ENCODE assay signal across 8 cellular contexts in genomic region chr11:46277623-46278386, GRCh38. TPM values are rescaled to one million over a fixed set of nuclear protein-coding genes. Genes with fewer than 3 reads are reported as not detected.
DNase-seq lines count a peak whose midpoint lies in the region; ATAC-seq lines count a peak whose summit lies in the region.

Gene CREB3L1 (plus strand): TSS chr11:46277662. CDS start chr11:46278112, 450 bp downstream.

- no peak for ATAC-seq in stimulated activated naive B cell treated with anti-CD40 and anti-IgM and Interleukin-4, amounts not matched to agents 10 μg/mL and 1 μg/mL and 100 μg/mL, for 72 hours (replicated peaks)
- no peak for ATAC-seq in natural killer cell treated with Interleukin-12 subunit alpha and Interleukin-12 subunit beta and Interleukin-15 and Interleukin-18, amount 100 ng/mL, for 72 hours

- peak within 1 kb of the TSS; percentile 66 for H3K4me3 ChIP-seq in iPS-11a (ENCODE audit: low read depth, low read length)

- H3K4me1 Mint-ChIP-seq in stimulated activated naive B cell treated with anti-CD40 and anti-IgM and Interleukin-4, amounts not matched to agents 10 μg/mL and 1 μg/mL and 100 μg/mL, for 72 hours = peaks cover 5 to 9% of the 10 kb centered on the region in 2 donors
- peaks cover 0 to 7% of the 10 kb centered on the region in 2 donors for H3K4me1 Mint-ChIP-seq in natural killer cell treated with Interleukin-12 subunit alpha and Interleukin-12 subunit beta and Interleukin-15 and Interleukin-18, amount 100 ng/mL, for 72 hours (ENCODE audit: low read depth in 2 of 2)

- DNase-seq in NCI-H748 treated with DMSO at 0.1 percent for 48 hours (lab: John Stamatoyannopoulos, UW) (peak; percentile 55), NCI-H748 (lab: John Stamatoyannopoulos, UW; ENCODE audit: unreplicated experiment) (no peak), UCSD-AML1 (lab: John Stamatoyannopoulos, UW; ENCODE audit: unreplicated experiment) (peak; percentile 39), NCI-H1105 treated with DMSO at 0.1 percent for 48 hours (lab: John Stamatoyannopoulos, UW) (no peak)
- DNase-seq in stimulated activated naive B cell treated with anti-CD40 and anti-IgM and Interleukin-4, amounts not matched to agents 10 μg/mL and 1 μg/mL and 100 μg/mL, for 72 hours = no peak
- no peak for DNase-seq in natural killer cell treated with Interleukin-12 subunit alpha and Interleukin-12 subunit beta and Interleukin-15 and Interleukin-18, amount 100 ng/mL, for 72 hours (ENCODE audit: low spot score)
- no peak for DNase-seq in activated CD4-positive, alpha-beta T cell treated with anti-CD3 and anti-CD28 coated beads for 1 hour

- no peak within 1 kb of the TSS for H3K27ac Mint-ChIP-seq in stimulated activated naive B cell treated with anti-CD40 and anti-IgM and Interleukin-4, amounts not matched to agents 10 μg/mL and 1 μg/mL and 100 μg/mL, for 72 hours
- H3K27ac Mint-ChIP-seq in natural killer cell treated with Interleukin-12 subunit alpha and Interleukin-12 subunit beta and Interleukin-15 and Interleukin-18, amount 100 ng/mL, for 72 hours = no peak within 1 kb of the TSS

- H3K27me3 Mint-ChIP-seq in stimulated activated naive B cell treated with anti-CD40 and anti-IgM and Interleukin-4, amounts not matched to agents 10 μg/mL and 1 μg/mL and 100 μg/mL, for 72 hours = peaks cover 30 to 60% of the 10 kb centered on the region in 2 donors
- peaks cover 28 to 33% of the 10 kb centered on the region in 2 donors for H3K27me3 Mint-ChIP-seq in natural killer cell treated with Interleukin-12 subunit alpha and Interleukin-12 subunit beta and Interleukin-15 and Interleukin-18, amount 100 ng/mL, for 72 hours

- H3K4me3 Mint-ChIP-seq in stimulated activated naive B cell treated with anti-CD40 and anti-IgM and Interleukin-4, amounts not matched to agents 10 μg/mL and 1 μg/mL and 100 μg/mL, for 72 hours = peak within 1 kb of the TSS; percentile 11 to 51
- no peak within 1 kb of the TSS for H3K4me3 Mint-ChIP-seq in natural killer cell treated with Interleukin-12 subunit alpha and Interleukin-12 subunit beta and Interleukin-15 and Interleukin-18, amount 100 ng/mL, for 72 hours

- H3K9me3 Mint-ChIP-seq in stimulated activated naive B cell treated with anti-CD40 and anti-IgM and Interleukin-4, amounts not matched to agents 10 μg/mL and 1 μg/mL and 100 μg/mL, for 72 hours = no peaks in the 10 kb centered on the region
- H3K9me3 Mint-ChIP-seq in natural killer cell treated with Interleukin-12 subunit alpha and Interleukin-12 subunit beta and Interleukin-15 and Interleukin-18, amount 100 ng/mL, for 72 hours = no peaks in the 10 kb centered on the region

- no peaks in the 10 kb centered on the region for H3K36me3 Mint-ChIP-seq in stimulated activated naive B cell treated with anti-CD40 and anti-IgM and Interleukin-4, amounts not matched to agents 10 μg/mL and 1 μg/mL and 100 μg/mL, for 72 hours
- H3K36me3 Mint-ChIP-seq in natural killer cell treated with Interleukin-12 subunit alpha and Interleukin-12 subunit beta and Interleukin-15 and Interleukin-18, amount 100 ng/mL, for 72 hours = no peaks in the 10 kb centered on the region

RNA-seq across cellular contexts. Expression of gene CREB3L1, which starts in this region (rescaled TPM):
- not detected for total RNA-seq in natural killer cell treated with Interleukin-12 subunit alpha and Interleukin-12 subunit beta and Interleukin-15 and Interleukin-18, amount 100 ng/mL, for 72 hours

Comparison
In these comparisons a context has a peak if more than half of its experiments do, and no peak if none do; other contexts are left out.
1. DNase-seq: peak in NCI-H748 treated with DMSO at 0.1 percent for 48 hours (single experiment) and UCSD-AML1 (single experiment); none in NCI-H748 (single experiment), stimulated activated naive B cell treated with anti-CD40 and anti-IgM and Interleukin-4, amounts not matched to agents 10 μg/mL and 1 μg/mL and 100 μg/mL, for 72 hours (single experiment), natural killer cell treated with Interleukin-12 subunit alpha and Interleukin-12 subunit beta and Interleukin-15 and Interleukin-18, amount 100 ng/mL, for 72 hours (single experiment), activated CD4-positive, alpha-beta T cell treated with anti-CD3 and anti-CD28 coated beads for 1 hour (single experiment) and NCI-H1105 treated with DMSO at 0.1 percent for 48 hours (single experiment).